ENCODE assay signal across 18 cellular contexts in the genomic region with DNA sequence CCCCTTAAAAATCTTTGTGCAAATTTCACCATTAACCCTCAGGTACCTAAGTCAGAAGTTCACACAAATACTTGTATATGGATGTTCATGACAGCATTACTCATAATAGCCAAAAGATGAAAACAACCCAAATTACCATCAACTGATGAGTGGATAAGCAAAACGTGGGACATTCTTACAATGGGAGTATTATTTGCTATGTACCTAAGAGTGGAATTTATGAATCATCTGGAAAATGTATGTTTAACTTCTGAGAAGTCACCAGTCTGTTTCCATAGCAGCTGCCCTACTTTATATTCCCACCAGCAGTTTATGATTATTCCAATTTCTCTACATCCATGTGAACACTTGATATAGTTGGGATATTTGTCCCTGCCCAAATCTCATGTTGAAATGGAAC.
DNase-seq lines count a peak whose midpoint lies in the region; FAIRE-seq and TF ChIP-seq lines count a peak whose summit lies in the region.
"Had no signal": no experiment of that assay in that cellular context is flagged by ENCODE, and none has a peak within 500 bp of the region (broad histone marks: within the 10 kb centered on the region; RNA-seq: fewer than 3 reads in every experiment).

No MANE protein-coding gene starts in this region.

- no peak for TF ChIP-seq EP300 in tibial nerve (IDR thresholded peaks at IDR 0.05)

- H3K4me1 ChIP-seq in astrocyte (ENCODE audit: insufficient read depth, low read length) (no peaks in the 10 kb centered on the region), mesenchymal stem cell (ENCODE audit: control insufficient read depth, insufficient read depth, low read depth, low read length) (no peaks in the 10 kb centered on the region), tibial nerve (no peaks in the 10 kb centered on the region)
- H3K4me1 ChIP-seq: BLaER1 had no signal

- no peak overlapping the region for H4K91ac ChIP-seq in mesenchymal stem cell (ENCODE audit: low read length)

- no peaks in the 10 kb centered on the region for H3K27me3 ChIP-seq in astrocyte (ENCODE audit: insufficient read depth, low read length)
- no peaks in the 10 kb centered on the region for H3K27me3 ChIP-seq in mesenchymal stem cell (ENCODE audit: control insufficient read depth in 1 of 2, insufficient read depth in 1 of 2, low read length in 2 of 2)
- H3K27me3 ChIP-seq in tibial nerve: no peaks in the 10 kb centered on the region

- no peak overlapping the region for H3K9ac ChIP-seq in astrocyte (ENCODE audit: low read length)
- no peak overlapping the region for H3K9ac ChIP-seq in mesenchymal stem cell (ENCODE audit: low read length)
- H3K9ac ChIP-seq: BLaER1 had no signal

- no peak for TF ChIP-seq CTCF in astrocyte (IDR thresholded peaks at IDR 0.05; ENCODE audit: insufficient read depth, low read depth, low read length)
- TF ChIP-seq CTCF in tibial nerve (IDR thresholded peaks at IDR 0.05): no peak

- peak; percentile 11 for DNase-seq in COLO829 (ENCODE audit: low spot score)
- peak; percentile 0 for DNase-seq in M059J (ENCODE audit: low read depth)
- no peak for DNase-seq in astrocyte (ENCODE audit: low read depth)
- peak; percentile 0 for DNase-seq in mesenchymal stem cell
- no peak for DNase-seq in HTR-8/SVneo (ENCODE audit: insufficient read length, low spot score)
- DNase-seq in activated T-helper 2 cell treated with anti-CD3 and anti-CD28 coated beads, Interferon-gamma antibody, Interleukin-2, Interleukin-4, amounts not matched to agents 10 μg/mL and 5 μg/mL and 100 μg/mL, durations not matched to agents 14 hours and 24 hours and 36 hours (ENCODE audit: low spot score): no peak
- DNase-seq in tibial nerve (ENCODE audit: low spot score in 2 of 2): no peak
- no peak for DNase-seq in OCI-M2 (lab: John Stamatoyannopoulos, UW; ENCODE audit: unreplicated experiment)
- DNase-seq: 8988T; Calu3; CD4-positive, alpha-beta memory T cell; GDM1; GOT3; H7 had no signal

- no peaks in the 10 kb centered on the region for H3K79me2 ChIP-seq in astrocyte (ENCODE audit: insufficient read depth, low read length)

- H3K27ac Mint-ChIP-seq in astrocyte (ENCODE audit: unreplicated experiment): no peak overlapping the region
- H3K27ac Mint-ChIP-seq in activated T-helper 2 cell treated with anti-CD3 and anti-CD28 coated beads, Interferon-gamma antibody, Interleukin-2, Interleukin-4, amounts not matched to agents 10 μg/mL and 5 μg/mL and 100 μg/mL, durations not matched to agents 14 hours and 24 hours and 36 hours: no peak overlapping the region
- H3K27ac Mint-ChIP-seq: CD14-positive monocyte; CD4-positive, alpha-beta memory T cell had no signal

- H3K9me3 Mint-ChIP-seq in astrocyte (ENCODE audit: unreplicated experiment): no peaks in the 10 kb centered on the region
- H3K9me3 Mint-ChIP-seq in activated T-helper 2 cell treated with anti-CD3 and anti-CD28 coated beads, Interferon-gamma antibody, Interleukin-2, Interleukin-4, amounts not matched to agents 10 μg/mL and 5 μg/mL and 100 μg/mL, durations not matched to agents 14 hours and 24 hours and 36 hours: peaks cover 8% of the 10 kb centered on the region

- WGBS in mesenchymal stem cell: no CpG with 5 or more reads among the region's 1 CpG
- WGBS in tibial nerve, 2 donors: 17 to 21% methylated on average over 1 of the region's 1 CpG

- no peak overlapping the region for H3K23ac ChIP-seq in mesenchymal stem cell (ENCODE audit: low read length in 2 of 2)

- no peaks in the 10 kb centered on the region for H3K4me1 Mint-ChIP-seq in astrocyte (ENCODE audit: low read depth, unreplicated experiment)
- H3K4me1 Mint-ChIP-seq in activated T-helper 2 cell treated with anti-CD3 and anti-CD28 coated beads, Interferon-gamma antibody, Interleukin-2, Interleukin-4, amounts not matched to agents 10 μg/mL and 5 μg/mL and 100 μg/mL, durations not matched to agents 14 hours and 24 hours and 36 hours (ENCODE audit: low read depth): no peaks in the 10 kb centered on the region
- H3K4me1 Mint-ChIP-seq: CD14-positive monocyte; CD4-positive, alpha-beta memory T cell had no signal

- H3K27ac ChIP-seq in astrocyte (ENCODE audit: low read depth, low read length): no peak overlapping the region
- H3K27ac ChIP-seq in mesenchymal stem cell (ENCODE audit: low read length, poor library complexity, severe bottlenecking): no peak overlapping the region
- no peak overlapping the region for H3K27ac ChIP-seq in tibial nerve
- H3K27ac ChIP-seq: BLaER1 had no signal

- no peak overlapping the region for H4K8ac ChIP-seq in mesenchymal stem cell (ENCODE audit: low read length)

- no peak overlapping the region for H2AFZ ChIP-seq in astrocyte (ENCODE audit: low read depth, low read length)
- H2AFZ ChIP-seq in mesenchymal stem cell (ENCODE audit: low read depth, low read length): no peak overlapping the region

- H3K4me2 ChIP-seq in astrocyte (ENCODE audit: low read length) (no peak overlapping the region), mesenchymal stem cell (ENCODE audit: low read length, poor library complexity, severe bottlenecking) (no peak overlapping the region)
- H3K4me2 ChIP-seq: BLaER1 had no signal

- no peaks in the 10 kb centered on the region for H3K9me3 ChIP-seq in astrocyte (ENCODE audit: insufficient read depth, low read depth, low read length)
- H3K9me3 ChIP-seq in mesenchymal stem cell (ENCODE audit: control insufficient read depth, low read length): peaks cover 3% of the 10 kb centered on the region
- H3K9me3 ChIP-seq in tibial nerve: peaks cover 0 to under 1% (median 0%) of the 10 kb centered on the region in 4 donors

- H3K27me3 Mint-ChIP-seq in astrocyte (ENCODE audit: low read depth, unreplicated experiment): no peaks in the 10 kb centered on the region
- H3K27me3 Mint-ChIP-seq in activated T-helper 2 cell treated with anti-CD3 and anti-CD28 coated beads, Interferon-gamma antibody, Interleukin-2, Interleukin-4, amounts not matched to agents 10 μg/mL and 5 μg/mL and 100 μg/mL, durations not matched to agents 14 hours and 24 hours and 36 hours (ENCODE audit: low read depth): no peaks in the 10 kb centered on the region
- H3K27me3 Mint-ChIP-seq: CD4-positive, alpha-beta memory T cell had no signal

- H3K18ac ChIP-seq in mesenchymal stem cell (ENCODE audit: low read depth in 1 of 2, low read length in 2 of 2): no peak overlapping the region

- H3K14ac ChIP-seq in mesenchymal stem cell (ENCODE audit: low read length in 2 of 2): no peak overlapping the region

- intact Hi-C loops in activated T-helper 2 cell treated with anti-CD3 and anti-CD28 coated beads, Interferon-gamma antibody, Interleukin-2, Interleukin-4, amounts not matched to agents 10 μg/mL and 5 μg/mL and 100 μg/mL, durations not matched to agents 14 hours and 24 hours and 36 hours (cut with micrococcal nuclease): no loop called here

- no peak overlapping the region for H2BK5ac ChIP-seq in mesenchymal stem cell (ENCODE audit: low read depth, low read length, poor library complexity, severe bottlenecking)

- H3K4me3 ChIP-seq in astrocyte (ENCODE audit: insufficient read depth, low read depth, low read length) (no peak overlapping the region), mesenchymal stem cell (ENCODE audit: insufficient read depth in 1 of 2, low read depth in 1 of 2, low read length in 2 of 2) (no peak overlapping the region), tibial nerve (no peak overlapping the region)
- H3K4me3 ChIP-seq: BLaER1 had no signal

- H3K4me3 Mint-ChIP-seq in astrocyte (ENCODE audit: unreplicated experiment): no peak overlapping the region
- no peak overlapping the region for H3K4me3 Mint-ChIP-seq in activated T-helper 2 cell treated with anti-CD3 and anti-CD28 coated beads, Interferon-gamma antibody, Interleukin-2, Interleukin-4, amounts not matched to agents 10 μg/mL and 5 μg/mL and 100 μg/mL, durations not matched to agents 14 hours and 24 hours and 36 hours (ENCODE audit: low read depth)
- H3K4me3 Mint-ChIP-seq: CD14-positive monocyte; CD4-positive, alpha-beta memory T cell had no signal

- H2BK15ac ChIP-seq in mesenchymal stem cell (ENCODE audit: low read depth, poor library complexity, severe bottlenecking): no peak overlapping the region

- no peaks in the 10 kb centered on the region for H3K36me3 Mint-ChIP-seq in astrocyte (ENCODE audit: low read depth, unreplicated experiment)
- H3K36me3 Mint-ChIP-seq in activated T-helper 2 cell treated with anti-CD3 and anti-CD28 coated beads, Interferon-gamma antibody, Interleukin-2, Interleukin-4, amounts not matched to agents 10 μg/mL and 5 μg/mL and 100 μg/mL, durations not matched to agents 14 hours and 24 hours and 36 hours (ENCODE audit: low read depth): no peaks in the 10 kb centered on the region
- H3K36me3 Mint-ChIP-seq: CD14-positive monocyte; CD4-positive, alpha-beta memory T cell had no signal

- H3K4ac ChIP-seq in mesenchymal stem cell (ENCODE audit: low read depth in 1 of 2, low read length in 2 of 2): no peak overlapping the region

- H3K79me1 ChIP-seq in mesenchymal stem cell (replicated peaks; ENCODE audit: low read length, poor library complexity, severe bottlenecking): no peaks in the 10 kb centered on the region

- H2AK5ac ChIP-seq in mesenchymal stem cell (ENCODE audit: low read length, severe bottlenecking): no peak overlapping the region

- H2BK12ac ChIP-seq in mesenchymal stem cell (ENCODE audit: low read length in 2 of 2): no peak overlapping the region

- H4K20me1 ChIP-seq in astrocyte (ENCODE audit: insufficient read depth, low read length): no peaks in the 10 kb centered on the region
- H4K20me1 ChIP-seq: BLaER1 had no signal

- no peaks in the 10 kb centered on the region for H3K36me3 ChIP-seq in astrocyte (ENCODE audit: insufficient read depth, low read length)
- H3K36me3 ChIP-seq in mesenchymal stem cell (ENCODE audit: control insufficient read depth in 1 of 2, insufficient read depth in 2 of 2, low read depth in 1 of 2, low read length in 2 of 2): no peaks in the 10 kb centered on the region
- H3K36me3 ChIP-seq in tibial nerve: no peaks in the 10 kb centered on the region
- H3K36me3 ChIP-seq: BLaER1 had no signal

- no peak for TF ChIP-seq POLR2A in tibial nerve (IDR thresholded peaks at IDR 0.05)

- no peak overlapping the region for H2BK120ac ChIP-seq in mesenchymal stem cell (ENCODE audit: low read depth, low read length)

- FAIRE-seq in astrocyte (lab: Jason Lieb, UNC): peak; percentile 80
- FAIRE-seq in HTR-8/SVneo (lab: Jason Lieb, UNC): no peak
- FAIRE-seq: GM12892, GM18507 had no signal

Comparison
In these comparisons a context has a peak if more than half of its experiments do, and no peak if none do; other contexts are left out.
1. DNase-seq: peak in COLO829 (single experiment), M059J (single experiment) and mesenchymal stem cell (single experiment); none in astrocyte (single experiment), HTR-8/SVneo (single experiment), activated T-helper 2 cell treated with anti-CD3 and anti-CD28 coated beads, Interferon-gamma antibody, Interleukin-2, Interleukin-4, amounts not matched to agents 10 μg/mL and 5 μg/mL and 100 μg/mL, durations not matched to agents 14 hours and 24 hours and 36 hours (single experiment), tibial nerve (0 of 2) and OCI-M2 (single experiment).